1 cellular context compared by ENCODE assay signal in the genomic region with DNA sequence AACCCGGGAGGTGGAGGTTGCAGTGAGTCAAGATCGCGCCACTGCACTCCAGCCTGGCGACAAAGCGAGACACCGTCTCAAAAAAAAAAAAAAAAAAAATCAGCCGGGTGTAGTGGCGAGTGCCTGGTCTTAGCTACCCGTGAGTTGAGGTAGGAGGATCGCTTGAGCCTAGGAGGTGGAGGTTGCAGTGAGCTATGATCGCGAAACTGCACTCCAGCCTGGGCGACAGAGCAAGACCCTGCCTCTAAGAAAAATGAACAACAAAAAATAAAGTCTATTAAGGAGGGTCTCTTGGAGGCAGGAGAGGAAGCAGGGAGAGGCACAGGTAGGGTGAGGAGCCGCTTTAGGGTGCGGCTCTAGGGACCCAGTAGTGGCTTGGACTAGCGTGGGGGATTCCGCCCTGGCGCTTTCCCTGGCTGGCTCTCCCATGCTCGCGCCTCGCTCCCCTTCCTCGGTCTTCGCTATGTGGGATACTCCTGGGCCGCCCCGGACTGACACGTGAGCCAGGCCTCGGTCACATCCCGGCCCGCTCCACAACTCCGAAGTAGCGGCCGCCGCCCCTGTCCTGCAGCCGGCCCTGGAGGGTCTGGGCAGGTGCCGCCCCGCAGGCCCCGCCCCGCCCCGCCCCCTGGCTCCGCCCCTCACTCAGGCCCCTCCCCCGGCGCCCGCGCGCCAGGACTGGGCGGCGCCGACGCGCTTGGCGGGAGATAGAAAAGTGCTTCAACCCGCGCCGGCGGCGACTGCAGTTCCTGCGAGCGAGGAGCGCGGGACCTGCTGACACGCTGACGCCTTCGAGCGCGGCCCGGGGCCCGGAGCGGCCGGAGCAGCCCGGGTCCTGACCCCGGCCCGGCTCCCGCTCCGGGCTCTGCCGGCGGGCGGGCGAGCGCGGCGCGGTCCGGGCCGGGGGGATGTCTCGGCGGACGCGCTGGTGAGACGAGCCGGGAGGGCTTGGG.
A peak's percentile ranks its signal among the peaks of the same experiment; 100 is the strongest.
TF ChIP-seq lines count a peak whose summit lies in the region.

A gene (plus strand): TSS at position 739 of the 953 bp plus-strand sequence. CDS start 170 bp downstream, at position 909.

TF ChIP-seq in HepG2, 621 proteins besides CTCF, POLR2A, EP300 and RAD21 (continued from another document and continues in another):
- TF ChIP-seq ZNF354B (CRISPR knock-in tag; IDR thresholded peaks at IDR 0.05), result 0 out of 2 replicates have a peak, but pooled peaks have one; percentile 22
- peak; percentile 90 for TF ChIP-seq ARID2 (CRISPR knock-in tag; IDR thresholded peaks at IDR 0.05; ENCODE audit: borderline replicate concordance)
- peak; percentile 71; the same call in 1 of the 2 replicates for TF ChIP-seq JDP2 (CRISPR knock-in tag; IDR thresholded peaks at IDR 0.05; ENCODE audit: borderline replicate concordance)
- TF ChIP-seq, protein P1, sequence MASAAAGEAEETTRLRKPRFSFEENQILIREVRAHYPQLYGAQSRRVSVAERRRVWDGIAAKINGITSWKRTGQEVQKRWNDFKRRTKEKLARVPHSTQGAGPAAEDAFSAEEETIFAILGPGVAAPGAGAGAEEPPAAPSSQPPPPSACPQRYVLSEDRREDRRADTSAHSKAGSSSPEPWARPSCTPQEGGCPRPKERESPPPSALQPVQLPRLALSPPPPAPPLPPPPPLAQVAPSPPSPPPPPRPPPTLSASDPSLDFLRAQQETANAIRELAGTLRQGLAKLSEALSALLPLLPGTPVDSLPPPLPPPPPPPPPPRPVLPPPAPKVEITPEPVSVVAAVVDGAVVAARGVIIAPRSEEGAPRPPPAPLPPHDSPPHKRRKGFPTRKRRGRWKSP (CRISPR knock-in tag; IDR thresholded peaks at IDR 0.05), result peak; percentile 70; the same call in 1 of the 2 replicates
- 0 out of 2 replicates have a peak, but pooled peaks have one; percentile 54 for TF ChIP-seq ZNF570 (CRISPR knock-in tag; IDR thresholded peaks at IDR 0.05; ENCODE audit: borderline replicate concordance)
- TF ChIP-seq ZNF136 (CRISPR knock-in tag; IDR thresholded peaks at IDR 0.05; ENCODE audit: low read depth), result no peak
- no peak; the same call in 1 of the 2 replicates for TF ChIP-seq KAT7 (CRISPR knock-in tag; IDR thresholded peaks at IDR 0.05; ENCODE audit: borderline replicate concordance)
- TF ChIP-seq, protein P2, sequence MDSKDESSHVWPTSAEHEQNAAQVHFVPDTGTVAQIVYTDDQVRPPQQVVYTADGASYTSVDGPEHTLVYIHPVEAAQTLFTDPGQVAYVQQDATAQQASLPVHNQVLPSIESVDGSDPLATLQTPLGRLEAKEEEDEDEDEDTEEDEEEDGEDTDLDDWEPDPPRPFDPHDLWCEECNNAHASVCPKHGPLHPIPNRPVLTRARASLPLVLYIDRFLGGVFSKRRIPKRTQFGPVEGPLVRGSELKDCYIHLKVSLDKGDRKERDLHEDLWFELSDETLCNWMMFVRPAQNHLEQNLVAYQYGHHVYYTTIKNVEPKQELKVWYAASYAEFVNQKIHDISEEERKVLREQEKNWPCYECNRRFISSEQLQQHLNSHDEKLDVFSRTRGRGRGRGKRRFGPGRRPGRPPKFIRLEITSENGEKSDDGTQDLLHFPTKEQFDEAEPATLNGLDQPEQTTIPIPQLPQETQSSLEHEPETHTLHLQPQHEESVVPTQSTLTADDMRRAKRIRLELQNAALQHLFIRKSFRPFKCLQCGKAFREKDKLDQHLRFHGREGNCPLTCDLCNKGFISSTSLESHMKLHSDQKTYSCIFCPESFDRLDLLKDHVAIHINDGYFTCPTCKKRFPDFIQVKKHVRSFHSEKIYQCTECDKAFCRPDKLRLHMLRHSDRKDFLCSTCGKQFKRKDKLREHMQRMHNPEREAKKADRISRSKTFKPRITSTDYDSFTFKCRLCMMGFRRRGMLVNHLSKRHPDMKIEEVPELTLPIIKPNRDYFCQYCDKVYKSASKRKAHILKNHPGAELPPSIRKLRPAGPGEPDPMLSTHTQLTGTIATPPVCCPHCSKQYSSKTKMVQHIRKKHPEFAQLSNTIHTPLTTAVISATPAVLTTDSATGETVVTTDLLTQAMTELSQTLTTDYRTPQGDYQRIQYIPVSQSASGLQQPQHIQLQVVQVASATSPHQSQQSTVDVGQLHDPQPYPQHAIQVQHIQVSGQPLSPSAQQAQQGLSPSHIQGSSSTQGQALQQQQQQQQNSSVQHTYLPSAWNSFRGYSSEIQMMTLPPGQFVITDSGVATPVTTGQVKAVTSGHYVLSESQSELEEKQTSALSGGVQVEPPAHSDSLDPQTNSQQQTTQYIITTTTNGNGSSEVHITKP (CRISPR knock-in tag; IDR thresholded peaks at IDR 0.05; ENCODE audit: low read depth), result no peak
- no peak for TF ChIP-seq MBNL3 (CRISPR knock-in tag; conservative IDR thresholded peaks at IDR 0.05)
- TF ChIP-seq, protein P3, sequence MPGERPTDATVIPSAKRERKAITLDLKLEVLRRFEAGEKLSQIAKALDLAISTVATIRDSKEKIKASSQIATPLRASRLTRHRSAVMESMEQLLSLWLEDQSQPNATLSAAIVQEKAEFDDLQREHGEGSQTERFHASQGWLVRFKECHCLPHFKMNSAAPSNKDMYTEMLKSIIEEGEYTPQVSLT (CRISPR knock-in tag; IDR thresholded peaks at IDR 0.05; ENCODE audit: borderline replicate concordance, low read depth), result no peak
- TF ChIP-seq NFYB (CRISPR knock-in tag; IDR thresholded peaks at IDR 0.05), result peak; percentile 24; the same call in 1 of the 2 replicates
- peak; percentile 70; the same call in 1 of the 2 replicates for TF ChIP-seq ZNF337 (CRISPR knock-in tag; IDR thresholded peaks at IDR 0.05; ENCODE audit: borderline replicate concordance, low read depth)
- no peak for TF ChIP-seq SIX4 (CRISPR knock-in tag; IDR thresholded peaks at IDR 0.05)
- 0 out of 2 replicates have a peak, but pooled peaks have one; percentile 38 for TF ChIP-seq ZNF224 (CRISPR knock-in tag; IDR thresholded peaks at IDR 0.05)
- TF ChIP-seq ZNF614 (CRISPR knock-in tag; IDR thresholded peaks at IDR 0.05; ENCODE audit: borderline replicate concordance), result no peak
- TF ChIP-seq ZBTB8A (CRISPR knock-in tag; IDR thresholded peaks at IDR 0.05; ENCODE audit: borderline replicate concordance, low read depth), result no peak
- TF ChIP-seq MIXL1 (CRISPR knock-in tag; IDR thresholded peaks at IDR 0.05), result no peak
- TF ChIP-seq, protein P4, sequence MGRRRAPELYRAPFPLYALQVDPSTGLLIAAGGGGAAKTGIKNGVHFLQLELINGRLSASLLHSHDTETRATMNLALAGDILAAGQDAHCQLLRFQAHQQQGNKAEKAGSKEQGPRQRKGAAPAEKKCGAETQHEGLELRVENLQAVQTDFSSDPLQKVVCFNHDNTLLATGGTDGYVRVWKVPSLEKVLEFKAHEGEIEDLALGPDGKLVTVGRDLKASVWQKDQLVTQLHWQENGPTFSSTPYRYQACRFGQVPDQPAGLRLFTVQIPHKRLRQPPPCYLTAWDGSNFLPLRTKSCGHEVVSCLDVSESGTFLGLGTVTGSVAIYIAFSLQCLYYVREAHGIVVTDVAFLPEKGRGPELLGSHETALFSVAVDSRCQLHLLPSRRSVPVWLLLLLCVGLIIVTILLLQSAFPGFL (CRISPR knock-in tag; IDR thresholded peaks at IDR 0.05), result 0 out of 2 replicates have a peak, but pooled peaks have one; percentile 22
- no peak for TF ChIP-seq ZNF546 (CRISPR knock-in tag; conservative IDR thresholded peaks at IDR 0.05)
- TF ChIP-seq ZNF44 (CRISPR knock-in tag; IDR thresholded peaks at IDR 0.05), result no peak
- no peak for TF ChIP-seq PITX1 (CRISPR knock-in tag; IDR thresholded peaks at IDR 0.05)
- peak; percentile 91 for TF ChIP-seq ZNF749 (CRISPR knock-in tag; IDR thresholded peaks at IDR 0.05; ENCODE audit: borderline replicate concordance)
- 0 out of 2 replicates have a peak, but pooled peaks have one; percentile 17 for TF ChIP-seq EED (CRISPR knock-in tag; IDR thresholded peaks at IDR 0.05)
- no peak; the same call in 1 of the 2 replicates for TF ChIP-seq ZNF878 (CRISPR knock-in tag; IDR thresholded peaks at IDR 0.05)
- TF ChIP-seq, protein P5, sequence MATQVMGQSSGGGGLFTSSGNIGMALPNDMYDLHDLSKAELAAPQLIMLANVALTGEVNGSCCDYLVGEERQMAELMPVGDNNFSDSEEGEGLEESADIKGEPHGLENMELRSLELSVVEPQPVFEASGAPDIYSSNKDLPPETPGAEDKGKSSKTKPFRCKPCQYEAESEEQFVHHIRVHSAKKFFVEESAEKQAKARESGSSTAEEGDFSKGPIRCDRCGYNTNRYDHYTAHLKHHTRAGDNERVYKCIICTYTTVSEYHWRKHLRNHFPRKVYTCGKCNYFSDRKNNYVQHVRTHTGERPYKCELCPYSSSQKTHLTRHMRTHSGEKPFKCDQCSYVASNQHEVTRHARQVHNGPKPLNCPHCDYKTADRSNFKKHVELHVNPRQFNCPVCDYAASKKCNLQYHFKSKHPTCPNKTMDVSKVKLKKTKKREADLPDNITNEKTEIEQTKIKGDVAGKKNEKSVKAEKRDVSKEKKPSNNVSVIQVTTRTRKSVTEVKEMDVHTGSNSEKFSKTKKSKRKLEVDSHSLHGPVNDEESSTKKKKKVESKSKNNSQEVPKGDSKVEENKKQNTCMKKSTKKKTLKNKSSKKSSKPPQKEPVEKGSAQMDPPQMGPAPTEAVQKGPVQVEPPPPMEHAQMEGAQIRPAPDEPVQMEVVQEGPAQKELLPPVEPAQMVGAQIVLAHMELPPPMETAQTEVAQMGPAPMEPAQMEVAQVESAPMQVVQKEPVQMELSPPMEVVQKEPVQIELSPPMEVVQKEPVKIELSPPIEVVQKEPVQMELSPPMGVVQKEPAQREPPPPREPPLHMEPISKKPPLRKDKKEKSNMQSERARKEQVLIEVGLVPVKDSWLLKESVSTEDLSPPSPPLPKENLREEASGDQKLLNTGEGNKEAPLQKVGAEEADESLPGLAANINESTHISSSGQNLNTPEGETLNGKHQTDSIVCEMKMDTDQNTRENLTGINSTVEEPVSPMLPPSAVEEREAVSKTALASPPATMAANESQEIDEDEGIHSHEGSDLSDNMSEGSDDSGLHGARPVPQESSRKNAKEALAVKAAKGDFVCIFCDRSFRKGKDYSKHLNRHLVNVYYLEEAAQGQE (IDR thresholded peaks at IDR 0.05; ENCODE audit: borderline replicate concordance in 1 of 2, low read depth in 1 of 2, low read length in 2 of 2), result no peak
- no peak for TF ChIP-seq RFX3 (CRISPR knock-in tag; IDR thresholded peaks at IDR 0.05)
- TF ChIP-seq SMAD9 (CRISPR knock-in tag; IDR thresholded peaks at IDR 0.05), result 0 out of 2 replicates have a peak, but pooled peaks have one; percentile 12
- TF ChIP-seq, protein P6, sequence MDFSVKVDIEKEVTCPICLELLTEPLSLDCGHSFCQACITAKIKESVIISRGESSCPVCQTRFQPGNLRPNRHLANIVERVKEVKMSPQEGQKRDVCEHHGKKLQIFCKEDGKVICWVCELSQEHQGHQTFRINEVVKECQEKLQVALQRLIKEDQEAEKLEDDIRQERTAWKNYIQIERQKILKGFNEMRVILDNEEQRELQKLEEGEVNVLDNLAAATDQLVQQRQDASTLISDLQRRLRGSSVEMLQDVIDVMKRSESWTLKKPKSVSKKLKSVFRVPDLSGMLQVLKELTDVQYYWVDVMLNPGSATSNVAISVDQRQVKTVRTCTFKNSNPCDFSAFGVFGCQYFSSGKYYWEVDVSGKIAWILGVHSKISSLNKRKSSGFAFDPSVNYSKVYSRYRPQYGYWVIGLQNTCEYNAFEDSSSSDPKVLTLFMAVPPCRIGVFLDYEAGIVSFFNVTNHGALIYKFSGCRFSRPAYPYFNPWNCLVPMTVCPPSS (IDR thresholded peaks at IDR 0.05), result no peak
- TF ChIP-seq, protein P7, sequence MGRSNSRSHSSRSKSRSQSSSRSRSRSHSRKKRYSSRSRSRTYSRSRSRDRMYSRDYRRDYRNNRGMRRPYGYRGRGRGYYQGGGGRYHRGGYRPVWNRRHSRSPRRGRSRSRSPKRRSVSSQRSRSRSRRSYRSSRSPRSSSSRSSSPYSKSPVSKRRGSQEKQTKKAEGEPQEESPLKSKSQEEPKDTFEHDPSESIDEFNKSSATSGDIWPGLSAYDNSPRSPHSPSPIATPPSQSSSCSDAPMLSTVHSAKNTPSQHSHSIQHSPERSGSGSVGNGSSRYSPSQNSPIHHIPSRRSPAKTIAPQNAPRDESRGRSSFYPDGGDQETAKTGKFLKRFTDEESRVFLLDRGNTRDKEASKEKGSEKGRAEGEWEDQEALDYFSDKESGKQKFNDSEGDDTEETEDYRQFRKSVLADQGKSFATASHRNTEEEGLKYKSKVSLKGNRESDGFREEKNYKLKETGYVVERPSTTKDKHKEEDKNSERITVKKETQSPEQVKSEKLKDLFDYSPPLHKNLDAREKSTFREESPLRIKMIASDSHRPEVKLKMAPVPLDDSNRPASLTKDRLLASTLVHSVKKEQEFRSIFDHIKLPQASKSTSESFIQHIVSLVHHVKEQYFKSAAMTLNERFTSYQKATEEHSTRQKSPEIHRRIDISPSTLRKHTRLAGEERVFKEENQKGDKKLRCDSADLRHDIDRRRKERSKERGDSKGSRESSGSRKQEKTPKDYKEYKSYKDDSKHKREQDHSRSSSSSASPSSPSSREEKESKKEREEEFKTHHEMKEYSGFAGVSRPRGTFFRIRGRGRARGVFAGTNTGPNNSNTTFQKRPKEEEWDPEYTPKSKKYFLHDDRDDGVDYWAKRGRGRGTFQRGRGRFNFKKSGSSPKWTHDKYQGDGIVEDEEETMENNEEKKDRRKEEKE (IDR thresholded peaks at IDR 0.05), result no peak
- TF ChIP-seq TAF1 (CRISPR knock-in tag; IDR thresholded peaks at IDR 0.05), result peak; percentile 61
- TF ChIP-seq, protein P8, sequence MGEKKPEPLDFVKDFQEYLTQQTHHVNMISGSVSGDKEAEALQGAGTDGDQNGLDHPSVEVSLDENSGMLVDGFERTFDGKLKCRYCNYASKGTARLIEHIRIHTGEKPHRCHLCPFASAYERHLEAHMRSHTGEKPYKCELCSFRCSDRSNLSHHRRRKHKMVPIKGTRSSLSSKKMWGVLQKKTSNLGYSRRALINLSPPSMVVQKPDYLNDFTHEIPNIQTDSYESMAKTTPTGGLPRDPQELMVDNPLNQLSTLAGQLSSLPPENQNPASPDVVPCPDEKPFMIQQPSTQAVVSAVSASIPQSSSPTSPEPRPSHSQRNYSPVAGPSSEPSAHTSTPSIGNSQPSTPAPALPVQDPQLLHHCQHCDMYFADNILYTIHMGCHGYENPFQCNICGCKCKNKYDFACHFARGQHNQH (CRISPR knock-in tag; IDR thresholded peaks at IDR 0.05), result no peak
- TF ChIP-seq MATR3 (CRISPR knock-in tag; IDR thresholded peaks at IDR 0.05), result no peak
- TF ChIP-seq ZNF761 (CRISPR knock-in tag; conservative IDR thresholded peaks at IDR 0.05), result peak; percentile 58; the same call in 1 of the 2 replicates
- peak; percentile 82 for TF ChIP-seq ZNF776 (CRISPR knock-in tag; IDR thresholded peaks at IDR 0.05)
- peak; percentile 79; the same call in 1 of the 2 replicates for TF ChIP-seq ZNF891 (CRISPR knock-in tag; IDR thresholded peaks at IDR 0.05)
- TF ChIP-seq SNAI1 (CRISPR knock-in tag; IDR thresholded peaks at IDR 0.05; ENCODE audit: borderline replicate concordance), result peak; percentile 73; the same call in 1 of the 2 replicates
- TF ChIP-seq ETV6 (CRISPR knock-in tag; conservative IDR thresholded peaks at IDR 0.05), result no peak; the same call in 1 of the 2 replicates
- peak; percentile 56; the same call in 1 of the 2 replicates for TF ChIP-seq CBFB (CRISPR knock-in tag; IDR thresholded peaks at IDR 0.05)
- no peak for TF ChIP-seq ZMYM4 (CRISPR knock-in tag; IDR thresholded peaks at IDR 0.05)
- no peak for TF ChIP-seq SCMH1 (CRISPR knock-in tag; IDR thresholded peaks at IDR 0.05; ENCODE audit: borderline replicate concordance)
- TF ChIP-seq CEBPB (IDR thresholded peaks at IDR 0.05; ENCODE audit: borderline replicate concordance, low read depth, low read length), result no peak
- TF ChIP-seq HOXA9 (CRISPR knock-in tag; IDR thresholded peaks at IDR 0.05; ENCODE audit: borderline replicate concordance), result peak; percentile 82
- TF ChIP-seq ZNF674 (CRISPR knock-in tag; IDR thresholded peaks at IDR 0.05; ENCODE audit: low read depth), result no peak
- TF ChIP-seq YEATS2 (CRISPR knock-in tag; IDR thresholded peaks at IDR 0.05; ENCODE audit: borderline replicate concordance), result peak; percentile 58
- peak; percentile 93; the same call in 1 of the 2 replicates for TF ChIP-seq CAMTA2 (CRISPR knock-in tag; IDR thresholded peaks at IDR 0.05; ENCODE audit: borderline replicate concordance)
